In genomic region chr9:109474170-109474569, GRCh38 we compare ENCODE assay signal across 3 cellular contexts.
TF ChIP-seq lines count a peak whose summit lies in the region.

No MANE protein-coding gene starts in this region.

TF ChIP-seq in liver, 16 proteins besides CTCF, POLR2A, EP300 and RAD21:
- TF ChIP-seq ZBTB33 (IDR thresholded peaks at IDR 0.05) (no peak), SP1 (IDR thresholded peaks at IDR 0.05) (no peak), JUND (IDR thresholded peaks at IDR 0.05) (no peak), EGR1 (IDR thresholded peaks at IDR 0.05; ENCODE audit: low read depth in 2 of 2) (no peak), FOXA2 (IDR thresholded peaks at IDR 0.05) (no peak), ATF3 (IDR thresholded peaks at IDR 0.05) (no peak)

TF ChIP-seq in HepG2, 621 proteins besides CTCF, POLR2A, EP300 and RAD21:
- TF ChIP-seq ZNF749 (CRISPR knock-in tag; IDR thresholded peaks at IDR 0.05; ENCODE audit: borderline replicate concordance) (no peak), FOXM1 (CRISPR knock-in tag; IDR thresholded peaks at IDR 0.05) (no peak), RAD51 (IDR thresholded peaks at IDR 0.05; ENCODE audit: borderline replicate concordance) (no peak), FOXA3 (CRISPR knock-in tag; IDR thresholded peaks at IDR 0.05) (no peak), PAX8 (CRISPR knock-in tag; IDR thresholded peaks at IDR 0.05; ENCODE audit: borderline replicate concordance) (no peak), ZFAT (CRISPR knock-in tag; conservative IDR thresholded peaks at IDR 0.05) (no peak), PRDM10 (CRISPR knock-in tag; IDR thresholded peaks at IDR 0.05; ENCODE audit: low read depth) (no peak), ZNF260 (CRISPR knock-in tag; IDR thresholded peaks at IDR 0.05; ENCODE audit: borderline replicate concordance, low read depth) (no peak), TBX3 (IDR thresholded peaks at IDR 0.05; ENCODE audit: borderline replicate concordance) (no peak), SAP130 (CRISPR knock-in tag; IDR thresholded peaks at IDR 0.05; ENCODE audit: low read depth) (no peak), SRSF4 (IDR thresholded peaks at IDR 0.05; ENCODE audit: low read depth, low read length, poor library complexity, severe bottlenecking) (no peak), AFF4 (CRISPR knock-in tag; IDR thresholded peaks at IDR 0.05) (no peak), NONO (IDR thresholded peaks at IDR 0.05) (no peak), NONO (CRISPR knock-in tag; conservative IDR thresholded peaks at IDR 0.05) (no peak)

TF ChIP-seq in SK-N-SH, 30 proteins besides CTCF, POLR2A, EP300 and RAD21:
- no peak for TF ChIP-seq YY1 (IDR thresholded peaks at IDR 0.05; ENCODE audit: low read depth)
